ENCODE assay signal across 8 cellular contexts in genomic region chr2:230068658-230069080, GRCh38. TPM values are rescaled to one million over a fixed set of nuclear protein-coding genes. Genes with fewer than 3 reads are reported as not detected.
DNase-seq lines count a peak whose midpoint lies in the region; ATAC-seq and TF ChIP-seq lines count a peak whose summit lies in the region.

Gene SLC16A14 (minus strand): TSS chr2:230068924. CDS start chr2:230059352, 9,572 bp downstream.

- H3K9ac ChIP-seq in IMR-90 (ENCODE audit: low read depth, low read length) (peak within 1 kb of the TSS; percentile 37), mammary epithelial cell (ENCODE audit: insufficient read depth, low read length) (no peak within 1 kb of the TSS), skeletal muscle tissue (ENCODE audit: low read depth in 1 of 3, low read length in 3 of 3) (peak within 1 kb of the TSS; percentile 65 to 74 (median 72))

- no peaks in the 10 kb centered on the region for H4K20me1 ChIP-seq in IMR-90 (ENCODE audit: insufficient read depth, low read length)
- H4K20me1 ChIP-seq in mammary epithelial cell (ENCODE audit: insufficient read depth, low read length), result no peaks in the 10 kb centered on the region

- H2BK5ac ChIP-seq in IMR-90 (ENCODE audit: low read depth, low read length, poor library complexity, severe bottlenecking), result no peak within 1 kb of the TSS

- H2AK9ac ChIP-seq in IMR-90 (replicated peaks; ENCODE audit: low read depth, low read length, poor library complexity), result peak within 1 kb of the TSS; percentile 51

- no peak within 1 kb of the TSS for H2BK20ac ChIP-seq in IMR-90 (ENCODE audit: low read depth, low read length)

- H2BK15ac ChIP-seq in IMR-90 (ENCODE audit: low read depth, low read length), result no peak within 1 kb of the TSS

- peak; percentile 37 for ATAC-seq in GM18909 (IDR thresholded peaks at IDR 0.05; ENCODE audit: poor library complexity, unreplicated experiment)
- peak; percentile 58 for ATAC-seq in IMR-90 (ENCODE audit: low read depth)
- ATAC-seq in HG02588 (IDR thresholded peaks at IDR 0.05; ENCODE audit: unreplicated experiment), result no peak

- no peak for TF ChIP-seq POLR2A in IMR-90 (IDR thresholded peaks at IDR 0.05; ENCODE audit: low read depth, low read length)

- peak within 1 kb of the TSS; percentile 81 to 95 (median 91) for H3K4me3 Mint-ChIP-seq in immature natural killer cell

- intact Hi-C loops in IMR-90 (cut with micrococcal nuclease), result loop anchor here (1.0 kb wide), 1 partner anchor 60 kb away; no protein-coding TSS in a partner anchor
- intact Hi-C loops in mammary epithelial cell (cut with micrococcal nuclease), result loop anchor here (5.0 to 10.0 kb wide), 2 partner anchors 146 to 264 kb away; partner anchors contain the start of genes FBXO36 and TRIP12

- DNase-seq in AG09309 (ENCODE audit: low read depth) (no peak), IMR-90 (peak; percentile 52), RKO (ENCODE audit: low spot score) (peak; percentile 92), mammary epithelial cell (peak; percentile 55), immature natural killer cell (peak in 2 of 3 donors; percentile 2 to 3)

- H3K36me3 ChIP-seq in IMR-90 (ENCODE audit: control insufficient read depth, insufficient read depth, low read length), result no peaks in the 10 kb centered on the region
- H3K36me3 ChIP-seq in mammary epithelial cell (ENCODE audit: insufficient read depth, low read length), result no peaks in the 10 kb centered on the region
- H3K36me3 ChIP-seq in skeletal muscle tissue (ENCODE audit: control insufficient read depth in 3 of 3, insufficient read depth in 3 of 3, low read length in 3 of 3), result no peaks in the 10 kb centered on the region

- POLR2A ChIA-PET in IMR-90 (lab: Charles Lee; ENCODE audit: unreplicated experiment), result no interaction called here

- WGBS in IMR-90 (ENCODE audit: extremely low coverage in 2 of 2, insufficient read length in 1 of 2), 2 experiments, result 0% methylated on average over 15 of the region's 24 CpGs; no CpG with 5 or more reads in 1 of the 2 experiments
- WGBS in mammary epithelial cell (ENCODE audit: low coverage, missing lambda C conversion rate), result 11% methylated on average over 18 of the region's 24 CpGs

- no peaks in the 10 kb centered on the region for H3K9me3 Mint-ChIP-seq in immature natural killer cell

- no peak within 1 kb of the TSS for H4K91ac ChIP-seq in IMR-90 (ENCODE audit: insufficient read depth, low read depth, low read length)

- H3K27ac ChIP-seq in IMR-90 (ENCODE audit: insufficient read depth, low read length), result peak within 1 kb of the TSS; percentile 39
- H3K27ac ChIP-seq in mammary epithelial cell (ENCODE audit: insufficient read depth, low read depth, low read length), result no peak within 1 kb of the TSS
- H3K27ac ChIP-seq in skeletal muscle tissue (ENCODE audit: low read depth, low read length), result peak within 1 kb of the TSS; percentile 51

- peak; percentile 37 for TF ChIP-seq RAD21 in IMR-90 (IDR thresholded peaks at IDR 0.05; ENCODE audit: low read length)

- H3K4me2 ChIP-seq in IMR-90 (ENCODE audit: low read depth, low read length), result peak within 1 kb of the TSS; percentile 98
- peak within 1 kb of the TSS; percentile 99 for H3K4me2 ChIP-seq in mammary epithelial cell (ENCODE audit: insufficient read depth, low read depth, low read length)

- no peaks in the 10 kb centered on the region for H3K4me1 ChIP-seq in IMR-90 (ENCODE audit: control insufficient read depth, insufficient read depth, low read length)
- peaks cover 21% of the 10 kb centered on the region for H3K4me1 ChIP-seq in mammary epithelial cell (ENCODE audit: insufficient read depth, low read length)
- peaks cover 9 to 19% (median 11%) of the 10 kb centered on the region in 3 donors for H3K4me1 ChIP-seq in skeletal muscle tissue (ENCODE audit: control insufficient read depth in 3 of 3, insufficient read depth in 3 of 3, low read length in 3 of 3)

- H4K5ac ChIP-seq in IMR-90 (ENCODE audit: low read depth, low read length), result no peak within 1 kb of the TSS

- H3K9me3 ChIP-seq in IMR-90 (ENCODE audit: control insufficient read depth, insufficient read depth, low read length) (no peaks in the 10 kb centered on the region), mammary epithelial cell (replicated peaks; ENCODE audit: insufficient read depth, low read length) (no peaks in the 10 kb centered on the region), skeletal muscle tissue (ENCODE audit: control insufficient read depth in 3 of 3, low read length in 3 of 3) (no peaks in the 10 kb centered on the region)

- H3K79me2 ChIP-seq in mammary epithelial cell (ENCODE audit: insufficient read depth, low read length), result no peaks in the 10 kb centered on the region

- H3K23ac ChIP-seq in IMR-90 (ENCODE audit: low read depth, low read length), result no peak within 1 kb of the TSS; the same call in 1 of the 2 replicates

- CTCF ChIA-PET in IMR-90 (lab: Yijun Ruan, JAX), result interaction anchor here (1.3 to 2.3 kb wide), 5 partner anchors 28 to 67 kb away, joined by 3 to 9 read pairs (median 5); no protein-coding TSS in a partner anchor
- CTCF ChIA-PET in mammary epithelial cell (lab: Charles Lee; ENCODE audit: low non-redundant PET), result interaction anchor here (0.5 to 0.6 kb wide), 2 partner anchors 91 to 299 kb away, joined by 3 to 17 read pairs; no protein-coding TSS in a partner anchor

- in situ Hi-C loops in IMR-90 (cut with MboI; ENCODE audit: low sequenced_read_pairs) (no loop called here), mammary epithelial cell (cut with MboI; ENCODE audit: low sequenced_read_pairs in 2 of 2) (no loop called here)

- no peak within 1 kb of the TSS for H3K4ac ChIP-seq in IMR-90 (ENCODE audit: low read depth, low read length)

- H3K27ac Mint-ChIP-seq in immature natural killer cell, result peak within 1 kb of the TSS in 2 of 6 donors; percentile 53 to 57

- peaks cover 21 to 28% of the 10 kb centered on the region in 2 donors for H3K4me1 Mint-ChIP-seq in immature natural killer cell

- H2BK120ac ChIP-seq in IMR-90 (ENCODE audit: low read depth, low read length), result peak within 1 kb of the TSS; percentile 26; the same call in 1 of the 2 replicates

- H2AK5ac ChIP-seq in IMR-90 (ENCODE audit: low read depth, low read length), result no peak within 1 kb of the TSS

- H3K36me3 Mint-ChIP-seq in immature natural killer cell, result no peaks in the 10 kb centered on the region

- H4K8ac ChIP-seq in IMR-90 (ENCODE audit: low read depth in 2 of 2, low read length in 2 of 2), result no peak within 1 kb of the TSS

- no peak within 1 kb of the TSS; the same call in 1 of the 2 replicates for H3K18ac ChIP-seq in IMR-90 (ENCODE audit: low read depth, low read length)

- TF ChIP-seq CTCF in AG09309 (IDR thresholded peaks at IDR 0.05; ENCODE audit: control insufficient read depth, insufficient read depth, low read depth, low read length, missing control alignments), result no peak
- peak; percentile 39; the same call in 1 of the 2 replicates for TF ChIP-seq CTCF in IMR-90 (conservative IDR thresholded peaks at IDR 0.05; ENCODE audit: low read depth, low read length)
- TF ChIP-seq CTCF in mammary epithelial cell (conservative IDR thresholded peaks at IDR 0.05 in 1 of 2, IDR thresholded peaks at IDR 0.05 in 1 of 2; ENCODE audit: extremely low read depth in 1 of 2, insufficient read depth in 1 of 2, low read depth in 1 of 2, low read length in 2 of 2), result peak in 1 of 2 donors; percentile 41

- H3K79me1 ChIP-seq in IMR-90 (ENCODE audit: low read depth in 1 of 2, low read length in 2 of 2), result no peaks in the 10 kb centered on the region

- H3K27me3 ChIP-seq in IMR-90 (ENCODE audit: control insufficient read depth, insufficient read depth, low read length) (peaks cover 3% of the 10 kb centered on the region; the same call in 1 of the 2 replicates), mammary epithelial cell (ENCODE audit: insufficient read depth, low read length) (no peaks in the 10 kb centered on the region), skeletal muscle tissue (ENCODE audit: control insufficient read depth in 3 of 3, insufficient read depth in 3 of 3, low read length in 3 of 3) (peaks cover 0 to 14% (median 3%) of the 10 kb centered on the region in 3 donors)

- H3K4me3 ChIP-seq in AG09309 (ENCODE audit: control insufficient read depth, low read depth, low read length) (peak within 1 kb of the TSS; percentile 59), IMR-90 (ENCODE audit: insufficient read depth, low read depth, low read length) (peak within 1 kb of the TSS; percentile 46), mammary epithelial cell (replicated peaks in 1 of 3; ENCODE audit: insufficient read depth in 1 of 3, low read depth in 2 of 3, low read length in 3 of 3) (peak within 1 kb of the TSS; percentile 38 to 50 (median 50)), skeletal muscle tissue (ENCODE audit: low read length in 3 of 3) (peak within 1 kb of the TSS; percentile 60 to 84 (median 72))

- no peaks in the 10 kb centered on the region for H3K9me1 ChIP-seq in IMR-90 (ENCODE audit: insufficient read depth, low read length)

- dilution Hi-C loops in IMR-90 (cut with HindIII; ENCODE audit: low sequenced_read_pairs, unreplicated experiment) (no loop called here), mammary epithelial cell (cut with HindIII; ENCODE audit: low sequenced_read_pairs) (no loop called here)

- H3K56ac ChIP-seq in IMR-90 (ENCODE audit: extremely low read depth, insufficient read depth, low read length), result peak within 1 kb of the TSS; percentile 57; the same call in 1 of the 2 replicates

- H3K27me3 Mint-ChIP-seq in immature natural killer cell (ENCODE audit: low read depth in 3 of 3), result peaks cover 9 to 19% (median 10%) of the 10 kb centered on the region in 3 donors

- H2AFZ ChIP-seq in IMR-90 (replicated peaks; ENCODE audit: low read length, poor library complexity), result peak within 1 kb of the TSS; percentile 84
- H2AFZ ChIP-seq in mammary epithelial cell (ENCODE audit: low read depth, low read length), result peak within 1 kb of the TSS; percentile 82

- no peak within 1 kb of the TSS for H3K14ac ChIP-seq in IMR-90 (replicated peaks; ENCODE audit: low read depth, low read length)

- no TSS peak for BruUV-seq in IMR-90 (replicated peaks; lab: Mats Ljungman, UMichigan)
- BruUV-seq in mammary epithelial cell (replicated peaks; lab: Mats Ljungman, UMichigan), result no TSS peak

RNA-seq across cellular contexts. Expression of gene SLC16A14, which starts in this region (rescaled TPM):
- total RNA-seq in IMR-90 (2012; rRNA removed), result 0.56 and 0.90 TPM in 2 replicates
- 0.49 and 0.79 TPM in 2 replicates for polyA plus RNA-seq in IMR-90 (2012; rRNA removed)
- 0.22 and 0.38 TPM in 2 replicates for polyA plus RNA-seq in IMR-90 (2012; cell fraction: cytosol; rRNA removed)
- 0.26 and 0.33 TPM in 2 replicates for polyA plus RNA-seq in IMR-90 (2012; cell fraction: nucleus; rRNA removed; ENCODE audit: low replicate concordance)
- under 1 TPM; 0.38 to 0.67 TPM for total RNA-seq in mammary epithelial cell
- polyA plus RNA-seq in mammary epithelial cell, result 0.17 TPM
- polyA minus RNA-seq in mammary epithelial cell, result not detected
- under 1 TPM in 2 of 3 donors, not detected in 1; 0.12 to 0.15 TPM for polyA plus RNA-seq in immature natural killer cell
- 2.6 TPM for total RNA-seq in skeletal muscle tissue

Comparison
In these comparisons a context has a peak if more than half of its experiments do, and no peak if none do; other contexts are left out.
1. Peak in DNase-seq, ATAC-seq, H3K4me3 ChIP-seq, H3K27ac ChIP-seq, H3K9ac ChIP-seq and H3K4me2 ChIP-seq in IMR-90; RNA of the gene not detected or under 1 TPM.
2. Peak in DNase-seq, H3K4me3 ChIP-seq and H3K4me2 ChIP-seq in mammary epithelial cell; RNA of the gene not detected or under 1 TPM.
3. Peak in DNase-seq in immature natural killer cell; RNA of the gene not detected or under 1 TPM.